8 cellular contexts compared by ENCODE assay signal in the genomic region with DNA sequence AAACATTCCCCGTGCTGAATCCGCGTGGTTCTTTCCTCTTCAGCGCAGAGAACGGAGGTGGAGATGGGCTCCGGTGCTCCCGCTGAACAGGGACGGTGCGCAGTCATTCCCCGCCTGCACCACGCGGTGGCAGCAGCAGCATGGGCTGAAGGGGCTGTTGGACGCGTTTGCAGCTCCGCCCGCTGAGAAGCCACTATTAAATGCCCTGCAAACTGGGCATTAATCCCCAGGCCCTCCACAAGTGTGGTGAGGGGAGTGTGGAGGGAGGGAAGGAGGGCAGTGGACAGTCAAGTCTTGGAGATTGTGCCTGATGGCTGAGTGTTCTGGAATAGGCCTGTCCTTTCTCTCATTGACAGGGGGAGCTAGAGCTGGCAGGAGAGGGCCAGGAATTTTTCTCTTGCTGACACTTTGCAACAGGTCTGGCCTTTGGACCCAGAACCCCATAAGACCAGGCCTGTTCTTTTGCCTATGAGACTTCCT.
DNase-seq lines count a peak whose midpoint lies in the region; ATAC-seq and TF ChIP-seq lines count a peak whose summit lies in the region.

No MANE protein-coding gene starts in this region.

- DNase-seq in DMS53 (lab: John Stamatoyannopoulos, UW): peak; percentile 89
- DNase-seq in RPMI7951 (ENCODE audit: low read depth): peak; percentile 83
- peak; percentile 27 to 58 for DNase-seq in foreskin keratinocyte
- DNase-seq in substantia nigra (lab: John Stamatoyannopoulos, UW): peak in 48 of 49 donors; percentile 6 to 82 (median 57)

- no peaks in the 10 kb centered on the region for H3K9me3 Mint-ChIP-seq in activated T-helper 17 cell treated with anti-CD3 and anti-CD28 coated beads, Interleukin-2, amount 50 U/mL, for 72 hours

- no peak overlapping the region for H3K9ac ChIP-seq in HUES48 (ENCODE audit: low read depth, low read length)

- H3K4me1 Mint-ChIP-seq in activated T-helper 17 cell treated with anti-CD3 and anti-CD28 coated beads, Interleukin-2, amount 50 U/mL, for 72 hours: peaks cover 3% of the 10 kb centered on the region

- ATAC-seq in GM21526 (IDR thresholded peaks at IDR 0.05; ENCODE audit: low FRiP score, unreplicated experiment): peak; percentile 94
- ATAC-seq in activated T-helper 17 cell treated with anti-CD3 and anti-CD28 coated beads, Interleukin-2, amount 50 U/mL, for 72 hours (replicated peaks): peak; percentile 75
- ATAC-seq in foreskin keratinocyte: peak; percentile 78

- peaks cover 29% of the 10 kb centered on the region for H3K27me3 Mint-ChIP-seq in activated T-helper 17 cell treated with anti-CD3 and anti-CD28 coated beads, Interleukin-2, amount 50 U/mL, for 72 hours

- H3K36me3 ChIP-seq in HUES48 (ENCODE audit: control insufficient read depth, insufficient read depth, low read length) (no peaks in the 10 kb centered on the region), neuron (ENCODE audit: insufficient read depth, low read length) (no peaks in the 10 kb centered on the region)

- peaks cover 11% of the 10 kb centered on the region for H3K27me3 ChIP-seq in HUES48 (ENCODE audit: control insufficient read depth, insufficient read depth, low read length)
- H3K27me3 ChIP-seq in foreskin keratinocyte: peaks cover 11% of the 10 kb centered on the region
- no peaks in the 10 kb centered on the region for H3K27me3 ChIP-seq in neuron (ENCODE audit: insufficient read depth, low read length)

- TF ChIP-seq CTCF in foreskin keratinocyte (conservative IDR thresholded peaks at IDR 0.05): peak; percentile 97

- H3K27ac ChIP-seq in HUES48 (ENCODE audit: low read depth, low read length) (no peak overlapping the region), foreskin keratinocyte (no peak overlapping the region), substantia nigra (ENCODE audit: low read depth, low read length, poor library complexity, severe bottlenecking) (no peak overlapping the region)

- no peaks in the 10 kb centered on the region for H3K36me3 Mint-ChIP-seq in activated T-helper 17 cell treated with anti-CD3 and anti-CD28 coated beads, Interleukin-2, amount 50 U/mL, for 72 hours (ENCODE audit: low read depth)

- peak overlapping the region; percentile 46 for H3K4me3 ChIP-seq in HUES48 (ENCODE audit: low read depth, low read length)
- no peak overlapping the region for H3K4me3 ChIP-seq in neuron (ENCODE audit: low read length)

- no peak overlapping the region for H3K27ac Mint-ChIP-seq in activated T-helper 17 cell treated with anti-CD3 and anti-CD28 coated beads, Interleukin-2, amount 50 U/mL, for 72 hours

- H3K4me1 ChIP-seq in HUES48 (ENCODE audit: control insufficient read depth, insufficient read depth, low read length) (peaks cover 6% of the 10 kb centered on the region; the same call in 1 of the 2 replicates), foreskin keratinocyte (no peaks in the 10 kb centered on the region), neuron (ENCODE audit: insufficient read depth, low read length) (no peaks in the 10 kb centered on the region)

- peak overlapping the region; percentile 21 for H3K4me3 Mint-ChIP-seq in activated T-helper 17 cell treated with anti-CD3 and anti-CD28 coated beads, Interleukin-2, amount 50 U/mL, for 72 hours

- H2AFZ ChIP-seq in neuron (ENCODE audit: low read depth, low read length): peak overlapping the region; percentile 51

- H3K9me3 ChIP-seq in HUES48 (ENCODE audit: control insufficient read depth, insufficient read depth, low read length) (no peaks in the 10 kb centered on the region), neuron (ENCODE audit: low read length) (no peaks in the 10 kb centered on the region)
